8 cellular contexts compared by ENCODE assay signal in genomic region chr10:104350146-104350635, GRCh38. TPM values are rescaled to one million over a fixed set of nuclear protein-coding genes. Genes with fewer than 3 reads are reported as not detected.
A peak's percentile ranks its signal among the peaks of the same experiment; 100 is the strongest.
DNase-seq lines count a peak whose midpoint lies in the region; ATAC-seq and TF ChIP-seq lines count a peak whose summit lies in the region.

No MANE protein-coding gene starts in this region.

- CTCF ChIA-PET in activated CD4-positive, alpha-beta memory T cell treated with anti-CD3 and anti-CD28 coated beads, Interleukin-2, amount 10 ng/mL, durations not matched to agents 7 days and 5 days (lab: Charles Lee), result interaction anchor here (0.9 to 12.2 kb wide), 16 partner anchors 9 to 95 kb away, joined by 3 to 237 read pairs (median 12); partner anchors contain the start of genes GSTO1 and ITPRIP

- H4K20me1 ChIP-seq in GM23338 (replicated peaks; ENCODE audit: insufficient read depth) (no peaks in the 10 kb centered on the region; the same call in 1 of the 2 replicates), neural cell (ENCODE audit: insufficient read depth) (no peaks in the 10 kb centered on the region)

- H3K9me2 ChIP-seq in GM23338 (ENCODE audit: insufficient read depth) (no peaks in the 10 kb centered on the region), neural cell (ENCODE audit: insufficient read depth, low read length) (no peaks in the 10 kb centered on the region)

- H3F3A ChIP-seq in GM23338 (replicated peaks; ENCODE audit: low read depth), result no peaks in the 10 kb centered on the region
- H3F3A ChIP-seq in neural cell (ENCODE audit: insufficient read depth, low read length, poor library complexity, severe bottlenecking), result no peaks in the 10 kb centered on the region

- no peaks in the 10 kb centered on the region for H3K27me3 Mint-ChIP-seq in activated T-cell treated with anti-CD3 and anti-CD28 coated beads, Interleukin-2, amount 50 U/mL, for 4 hours (ENCODE audit: low read depth)
- no peaks in the 10 kb centered on the region for H3K27me3 Mint-ChIP-seq in GM23338 (ENCODE audit: insufficient read depth, low read depth, poor library complexity)
- no peaks in the 10 kb centered on the region for H3K27me3 Mint-ChIP-seq in activated CD4-positive, alpha-beta memory T cell treated with anti-CD3 and anti-CD28 coated beads, Interleukin-2, amount 10 ng/mL, durations not matched to agents 7 days and 5 days

- H3K4me2 ChIP-seq in GM23338 (peak overlapping the region; percentile 58), neural cell (ENCODE audit: low read length) (no peak overlapping the region)

- H3K4me3 Mint-ChIP-seq in activated T-cell treated with anti-CD3 and anti-CD28 coated beads, Interleukin-2, amount 50 U/mL, for 4 hours, result no peak overlapping the region
- no peak overlapping the region for H3K4me3 Mint-ChIP-seq in GM23338
- H3K4me3 Mint-ChIP-seq in activated CD4-positive, alpha-beta memory T cell treated with anti-CD3 and anti-CD28 coated beads, Interleukin-2, amount 10 ng/mL, durations not matched to agents 7 days and 5 days, result no peak overlapping the region

- no peak overlapping the region for H3K9ac ChIP-seq in neural cell (ENCODE audit: low read length)

- H3K27ac ChIP-seq in GM23338 (ENCODE audit: low read depth), result peak overlapping the region; percentile 68; the same call in 1 of the 2 replicates
- peak overlapping the region; percentile 66 to 86 (median 78) for H3K27ac ChIP-seq in esophagus squamous epithelium
- H3K27ac ChIP-seq in neural cell (ENCODE audit: low read length), result no peak overlapping the region

- POLR2A ChIA-PET in activated CD4-positive, alpha-beta memory T cell treated with anti-CD3 and anti-CD28 coated beads, Interleukin-2, amount 10 ng/mL, durations not matched to agents 7 days and 5 days (lab: Charles Lee), result interaction anchor here (1.0 to 3.4 kb wide), 9 partner anchors 12 to 81 kb away, joined by 3 to 37 read pairs (median 5); partner anchors contain the start of genes GSTO2 and ITPRIP

- H3K36me3 Mint-ChIP-seq in activated T-cell treated with anti-CD3 and anti-CD28 coated beads, Interleukin-2, amount 50 U/mL, for 4 hours (ENCODE audit: insufficient read depth), result no peaks in the 10 kb centered on the region
- H3K36me3 Mint-ChIP-seq in GM23338 (ENCODE audit: low read depth), result no peaks in the 10 kb centered on the region
- peaks cover 6% of the 10 kb centered on the region for H3K36me3 Mint-ChIP-seq in activated CD4-positive, alpha-beta memory T cell treated with anti-CD3 and anti-CD28 coated beads, Interleukin-2, amount 10 ng/mL, durations not matched to agents 7 days and 5 days (ENCODE audit: low read depth)

- intact Hi-C loops in esophagus squamous epithelium (cut with DNase I), result loop anchor here (5.0 kb wide), 1 partner anchor 58 kb away; no protein-coding TSS in a partner anchor

- peaks cover 12% of the 10 kb centered on the region; the same call in 1 of the 2 replicates for H3K4me1 ChIP-seq in GM23338 (ENCODE audit: insufficient read depth)
- peaks cover 13 to 56% (median 15%) of the 10 kb centered on the region in 3 donors for H3K4me1 ChIP-seq in esophagus squamous epithelium

- peak; percentile 75 to 83 for TF ChIP-seq CTCF in GM23338 (conservative IDR thresholded peaks at IDR 0.05; ENCODE audit: low read depth in 2 of 2)
- peak; percentile 38 to 82 (median 58) for TF ChIP-seq CTCF in esophagus squamous epithelium (IDR thresholded peaks at IDR 0.05)
- peak; percentile 86 for TF ChIP-seq CTCF in neural cell (IDR thresholded peaks at IDR 0.05; ENCODE audit: poor library complexity, severe bottlenecking)

- peak; percentile 87 for TF ChIP-seq RAD21 in neural cell (conservative IDR thresholded peaks at IDR 0.05)

- TF ChIP-seq POLR2A in esophagus squamous epithelium (IDR thresholded peaks at IDR 0.05), result no peak

- DNase-seq in activated T-cell treated with anti-CD3 and anti-CD28 coated beads, Interleukin-2, amount 50 U/mL, for 4 hours, result no peak
- no peak for DNase-seq in activated T-cell treated with anti-CD3 and anti-CD28 coated beads, Interleukin-2, amount 50 U/mL, for 1 hour
- peak; percentile 81 for DNase-seq in GM23338 (ENCODE audit: low spot score)
- DNase-seq in LHCN-M2 (ENCODE audit: low read depth), result peak; percentile 71
- DNase-seq in SK-N-DZ (ENCODE audit: low spot score), result peak; percentile 34
- DNase-seq in esophagus squamous epithelium (lab: John Stamatoyannopoulos, UW), result no peak
- no peak for DNase-seq in activated CD4-positive, alpha-beta memory T cell treated with anti-CD3 and anti-CD28 coated beads, Interleukin-2, amount 10 ng/mL, durations not matched to agents 7 days and 5 days

- H3K79me2 ChIP-seq in GM23338 (replicated peaks; ENCODE audit: insufficient read depth) (no peaks in the 10 kb centered on the region), neural cell (replicated peaks; ENCODE audit: insufficient read depth, low read length) (no peaks in the 10 kb centered on the region)

- H3K36me3 ChIP-seq in GM23338 (ENCODE audit: insufficient read depth), result no peaks in the 10 kb centered on the region
- no peaks in the 10 kb centered on the region for H3K36me3 ChIP-seq in esophagus squamous epithelium
- H3K36me3 ChIP-seq in neural cell (ENCODE audit: insufficient read depth, low read length), result no peaks in the 10 kb centered on the region

- peaks cover 11% of the 10 kb centered on the region for H3K4me1 Mint-ChIP-seq in activated T-cell treated with anti-CD3 and anti-CD28 coated beads, Interleukin-2, amount 50 U/mL, for 4 hours (ENCODE audit: low read depth)
- peaks cover 6% of the 10 kb centered on the region; the same call in 2 of the 3 replicates for H3K4me1 Mint-ChIP-seq in GM23338
- peaks cover 16% of the 10 kb centered on the region for H3K4me1 Mint-ChIP-seq in activated CD4-positive, alpha-beta memory T cell treated with anti-CD3 and anti-CD28 coated beads, Interleukin-2, amount 10 ng/mL, durations not matched to agents 7 days and 5 days

- WGBS in esophagus squamous epithelium, 2 donors, result 18 to 25% methylated on average over 6 of the region's 6 CpGs

- H3K4me3 ChIP-seq in GM23338 (no peak overlapping the region), esophagus squamous epithelium (peak overlapping the region in 3 of 4 donors; percentile 8 to 44 (median 17)), neural cell (ENCODE audit: low read length) (no peak overlapping the region)

- peaks cover 4% of the 10 kb centered on the region for H3K9me3 Mint-ChIP-seq in activated T-cell treated with anti-CD3 and anti-CD28 coated beads, Interleukin-2, amount 50 U/mL, for 4 hours
- no peaks in the 10 kb centered on the region for H3K9me3 Mint-ChIP-seq in GM23338
- peaks cover 7% of the 10 kb centered on the region for H3K9me3 Mint-ChIP-seq in activated CD4-positive, alpha-beta memory T cell treated with anti-CD3 and anti-CD28 coated beads, Interleukin-2, amount 10 ng/mL, durations not matched to agents 7 days and 5 days

- peak; percentile 56 to 70 for ATAC-seq in activated T-cell treated with anti-CD3 and anti-CD28 coated beads, Interleukin-2, amount 50 U/mL, for 4 hours
- peak; percentile 63 for ATAC-seq in GM23338

- H3K9me3 ChIP-seq in esophagus squamous epithelium (no peaks in the 10 kb centered on the region), neural cell (ENCODE audit: low read length) (no peaks in the 10 kb centered on the region)

- peaks cover 20% of the 10 kb centered on the region for H3K27me3 ChIP-seq in GM23338 (ENCODE audit: insufficient read depth)
- no peaks in the 10 kb centered on the region for H3K27me3 ChIP-seq in esophagus squamous epithelium
- H3K27me3 ChIP-seq in neural cell (ENCODE audit: insufficient read depth, low read depth, low read length), result peaks cover 8% of the 10 kb centered on the region

- no peak for TF ChIP-seq EP300 in neural cell (conservative IDR thresholded peaks at IDR 0.05; ENCODE audit: poor library complexity, severe bottlenecking)

- H2AFZ ChIP-seq in GM23338, result no peak overlapping the region
- no peak overlapping the region for H2AFZ ChIP-seq in neural cell (ENCODE audit: low read depth, low read length)

- H3K27ac Mint-ChIP-seq in GM23338, result no peak overlapping the region
- no peak overlapping the region for H3K27ac Mint-ChIP-seq in activated CD4-positive, alpha-beta memory T cell treated with anti-CD3 and anti-CD28 coated beads, Interleukin-2, amount 10 ng/mL, durations not matched to agents 7 days and 5 days

TF ChIP-seq in neural cell, 6 proteins besides CTCF, POLR2A, EP300 and RAD21:
- TF ChIP-seq TAF1 (IDR thresholded peaks at IDR 0.05; ENCODE audit: low read depth), result no peak
- TF ChIP-seq SMC3 (conservative IDR thresholded peaks at IDR 0.05; ENCODE audit: poor library complexity), result peak; percentile 84

RNA-seq across cellular contexts. Expression of gene CFAP58, which starts 3.4 kb away (rescaled TPM):
- total RNA-seq in activated T-cell treated with anti-CD3 and anti-CD28 coated beads, Interleukin-2, amount 50 U/mL, for 4 hours, result not detected
- total RNA-seq in GM23338 (2014; rRNA removed; shearing (Covaris generic)), result 0.39 and 0.63 TPM in 2 replicates
- polyA plus RNA-seq in GM23338 (2016; fragmentation: Nextera tagmentation; extraction: Ambion mirVana), result 0.24 and 0.89 TPM in 2 replicates
- total RNA-seq in LHCN-M2 (2014; rRNA removed), result 1.4 TPM in 2 replicates
- polyA plus RNA-seq in LHCN-M2 (2012), result 0.24 TPM
- polyA plus RNA-seq in SK-N-DZ (2014; cell fraction: cytosol; rRNA removed), result 0.05 TPM in 1 of 2 replicates, not detected in the other
- 0.07 TPM in 1 of 2 replicates, not detected in the other for polyA plus RNA-seq in SK-N-DZ (2014; cell fraction: nucleus; rRNA removed)
- total RNA-seq in esophagus squamous epithelium, result under 1 TPM in 3 of 4 donors, not detected in 1; 0.13 to 0.41 (median 0.19) TPM
- polyA plus RNA-seq in neural cell, result 0.10 TPM in 1 of 2 replicates, not detected in the other
- polyA minus RNA-seq in neural cell, result 0.23 and 0.49 TPM in 2 replicates
- total RNA-seq in activated CD4-positive, alpha-beta memory T cell treated with anti-CD3 and anti-CD28 coated beads, Interleukin-2, amount 10 ng/mL, durations not matched to agents 7 days and 5 days, result under 1 TPM; 0.45 to 0.58 TPM

RNA-seq across cellular contexts. Expression of gene ITPRIP, which starts 11.9 kb away (rescaled TPM):
- 10 to 100 TPM; 18.1 to 21.9 (median 19.5) TPM for total RNA-seq in activated T-cell treated with anti-CD3 and anti-CD28 coated beads, Interleukin-2, amount 50 U/mL, for 4 hours
- 15.2 and 15.9 TPM in 2 replicates for total RNA-seq in GM23338 (2014; rRNA removed; shearing (Covaris generic))
- polyA plus RNA-seq in GM23338 (2016; fragmentation: Nextera tagmentation; extraction: Ambion mirVana), result 6.4 and 6.9 TPM in 2 replicates
- 20.0 and 26.6 TPM in 2 replicates for total RNA-seq in LHCN-M2 (2014; rRNA removed)
- 9.1 TPM for polyA plus RNA-seq in LHCN-M2 (2012)
- 0.40 and 0.52 TPM in 2 replicates for polyA plus RNA-seq in SK-N-DZ (2014; cell fraction: cytosol; rRNA removed)
- 0.04 and 0.88 TPM in 2 replicates for polyA plus RNA-seq in SK-N-DZ (2014; cell fraction: nucleus; rRNA removed)
- 10 to 100 TPM; 37.6 to 61.6 (median 38.4) TPM for total RNA-seq in esophagus squamous epithelium
- polyA plus RNA-seq in neural cell, result 1.5 and 2.2 TPM in 2 replicates
- 8.6 and 10.2 TPM in 2 replicates for polyA minus RNA-seq in neural cell
- total RNA-seq in activated CD4-positive, alpha-beta memory T cell treated with anti-CD3 and anti-CD28 coated beads, Interleukin-2, amount 10 ng/mL, durations not matched to agents 7 days and 5 days, result 10 to 100 TPM; 24.6 to 25.9 TPM

Comparison
In these comparisons a context has a peak if more than half of its experiments do, and no peak if none do; other contexts are left out.
1. DNase-seq: peak in GM23338 (single experiment), LHCN-M2 (single experiment) and SK-N-DZ (single experiment); none in activated T-cell treated with anti-CD3 and anti-CD28 coated beads, Interleukin-2, amount 50 U/mL, for 4 hours (single experiment), activated T-cell treated with anti-CD3 and anti-CD28 coated beads, Interleukin-2, amount 50 U/mL, for 1 hour (single experiment), esophagus squamous epithelium (single experiment) and activated CD4-positive, alpha-beta memory T cell treated with anti-CD3 and anti-CD28 coated beads, Interleukin-2, amount 10 ng/mL, durations not matched to agents 7 days and 5 days (single experiment).
2. H3K4me3 ChIP-seq: peak in esophagus squamous epithelium (3 of 4); none in GM23338 (single experiment) and neural cell (single experiment).
3. Peak in every context shown above with its lines, with median percentiles within 50 percentile points of each other: CTCF ChIP-seq.